ENCODE assay signal across 2 cellular contexts in genomic region chr3:194237110-194237509, GRCh38.
TF ChIP-seq lines count a peak whose summit lies in the region.

No MANE protein-coding gene starts in this region.

TF ChIP-seq in SK-N-SH, 30 proteins besides CTCF, POLR2A, EP300 and RAD21 (continued from another document):
- TF ChIP-seq PBX3 (IDR thresholded peaks at IDR 0.05) (no peak), ZBTB33 (IDR thresholded peaks at IDR 0.05; ENCODE audit: borderline replicate concordance, low read depth) (no peak), RFX5 (IDR thresholded peaks at IDR 0.05; ENCODE audit: low read length) (no peak), ELF1 (IDR thresholded peaks at IDR 0.05) (no peak), MXI1 (IDR thresholded peaks at IDR 0.05; ENCODE audit: low read depth, low read length) (no peak), GABPA (IDR thresholded peaks at IDR 0.05; ENCODE audit: low read depth) (no peak)

TF ChIP-seq in SK-N-SH treated with all-trans-retinoic acid at 6 μM for 48 hours, 23 proteins besides CTCF, POLR2A, EP300 and RAD21 (continued from another document):
- TF ChIP-seq POU6F1 (CRISPR knock-in tag; IDR thresholded peaks at IDR 0.05; ENCODE audit: borderline replicate concordance, low read depth): no peak
- no peak for TF ChIP-seq CREB5 (CRISPR knock-in tag; IDR thresholded peaks at IDR 0.05; ENCODE audit: low read depth)
- no peak for TF ChIP-seq ESRRG (CRISPR knock-in tag; IDR thresholded peaks at IDR 0.05)
- no peak for TF ChIP-seq ZFP30 (CRISPR knock-in tag; IDR thresholded peaks at IDR 0.05)
- no peak for TF ChIP-seq PPARA (CRISPR knock-in tag; IDR thresholded peaks at IDR 0.05; ENCODE audit: borderline replicate concordance)
- no peak for TF ChIP-seq GLIS3 (CRISPR knock-in tag; IDR thresholded peaks at IDR 0.05)
- no peak for TF ChIP-seq ARNTL (CRISPR knock-in tag; IDR thresholded peaks at IDR 0.05; ENCODE audit: borderline replicate concordance, low read depth)
